Comparison of ENCODE assay signal across 9 cellular contexts in genomic region chr21:14591882-14592281, GRCh38. TPM values are rescaled to one million over a fixed set of nuclear protein-coding genes. Genes with fewer than 3 reads are reported as not detected.
A peak's percentile ranks its signal among the peaks of the same experiment; 100 is the strongest.
DNase-seq lines count a peak whose midpoint lies in the region; ATAC-seq and TF ChIP-seq lines count a peak whose summit lies in the region.
"Had no signal": no experiment of that assay in that cellular context is flagged by ENCODE, and none has a peak within 500 bp of the region (broad histone marks: within the 10 kb centered on the region; RNA-seq: fewer than 3 reads in every experiment).

No MANE protein-coding gene starts in this region.

- DNase-seq in CD4-positive, alpha-beta T cell: peak in 1 of 10 experiments; percentile 6
- DNase-seq in HuH-7 (ENCODE audit: low spot score) (peak; percentile 1), astrocyte of the hippocampus (ENCODE audit: low read depth, low spot score) (peak; percentile 21), midbrain (lab: John Stamatoyannopoulos, UW) (peak; percentile 10), SHP77 (lab: John Stamatoyannopoulos, UW) (no peak), HK-2 (ENCODE audit: unreplicated experiment) (no peak), occipital lobe (lab: John Stamatoyannopoulos, UW) (no peak)
- DNase-seq: retina had no signal

- CTCF ChIA-PET in CD4-positive, alpha-beta T cell (lab: Charles Lee): interaction anchor here (1.3 kb wide), 1 partner anchor 41 kb away, joined by 3 read pairs; no protein-coding TSS in a partner anchor

- no peak overlapping the region for H3K27ac ChIP-seq in CD4-positive, alpha-beta T cell (ENCODE audit: low read depth, low read length)

- H3K36me3 Mint-ChIP-seq in CD4-positive, alpha-beta T cell (ENCODE audit: low read depth): no peaks in the 10 kb centered on the region

- intact Hi-C loops in CD4-positive, alpha-beta T cell (cut with DNase I, micrococcal nuclease): no loop called here

- peak overlapping the region; percentile 54 for H3K27ac Mint-ChIP-seq in CD4-positive, alpha-beta T cell

- no peak for TF ChIP-seq CTCF in CD4-positive, alpha-beta T cell (IDR thresholded peaks at IDR 0.05)

- POLR2A ChIA-PET in CD4-positive, alpha-beta T cell (lab: Charles Lee): interaction anchor here (0.6 to 2.5 kb wide), 3 partner anchors 10 to 84 kb away, joined by 3 to 10 read pairs (median 3); no protein-coding TSS in a partner anchor

- peak; percentile 46 for ATAC-seq in CD4-positive, alpha-beta T cell (ENCODE audit: poor library complexity)
- no peak for ATAC-seq in HG03520 (IDR thresholded peaks at IDR 0.05; ENCODE audit: unreplicated experiment)

- H3K9me3 ChIP-seq in CD4-positive, alpha-beta T cell (ENCODE audit: control insufficient read depth, low read length): peaks cover 6% of the 10 kb centered on the region

- H3K4me3 Mint-ChIP-seq in CD4-positive, alpha-beta T cell: no peak overlapping the region

- peaks cover 21% of the 10 kb centered on the region for H3K4me1 Mint-ChIP-seq in CD4-positive, alpha-beta T cell (ENCODE audit: low read depth)

- no peaks in the 10 kb centered on the region for H3K27me3 ChIP-seq in CD4-positive, alpha-beta T cell (ENCODE audit: control insufficient read depth, insufficient read depth, low read length)

- H3K27me3 Mint-ChIP-seq in CD4-positive, alpha-beta T cell: no peaks in the 10 kb centered on the region

- peaks cover 3% of the 10 kb centered on the region for H3K9me3 Mint-ChIP-seq in CD4-positive, alpha-beta T cell

RNA-seq across cellular contexts. Expression of gene SAMSN1, which starts 45.8 kb away (rescaled TPM):
- 10 to 100 TPM; 51.2 to 51.3 TPM for total RNA-seq in CD4-positive, alpha-beta T cell
- 5.8 TPM for total RNA-seq in occipital lobe

Comparison
In these comparisons a context has a peak if more than half of its experiments do, and no peak if none do; other contexts are left out.
1. DNase-seq: peak in HuH-7 (single experiment), astrocyte of the hippocampus (single experiment) and midbrain (single experiment); none in SHP77 (0 of 2), HK-2 (single experiment) and occipital lobe (single experiment).